Comparison of ENCODE assay signal across 25 cellular contexts in genomic region chr2:144975881-144976280, GRCh38.
"Had no signal": no experiment of that assay in that cellular context is flagged by ENCODE, and none has a peak within 500 bp of the region (broad histone marks: within the 10 kb centered on the region; RNA-seq: fewer than 3 reads in every experiment).

No MANE protein-coding gene starts in this region.

- H3K4me1 ChIP-seq: breast epithelium, gastroesophageal sphincter, heart left ventricle, left lung, stomach, testis had no signal

- H3K36me3 ChIP-seq: breast epithelium, gastroesophageal sphincter, heart left ventricle, left lung, neutrophil, stomach had no signal

- H3K4me3 ChIP-seq: breast epithelium, gastroesophageal sphincter, heart left ventricle, left lung, lung, stomach, testis had no signal

- DNase-seq: activated CD4-positive, alpha-beta memory T cell treated with anti-CD3 and anti-CD28 coated beads, Interleukin-2, amount 10 ng/mL, durations not matched to agents 7 days and 5 days; activated CD4-positive, alpha-beta T cell treated with anti-CD3 and anti-CD28 coated beads, Interleukin-2, amount 10 ng/mL, durations not matched to agents 7 days and 5 days; activated CD4-positive, CD25-positive, alpha-beta regulatory T cell treated with anti-CD3 and anti-CD28 coated beads, Interleukin-2, amount 50 U/mL, for 72 hours; activated naive CD8-positive, alpha-beta T cell treated with anti-CD3 and anti-CD28 coated beads, Interleukin-2, amount 50 U/mL, for 24 hours; activated T-cell treated with anti-CD3 and anti-CD28 coated beads, Interleukin-2, amount 50 U/mL, for 4 hours; effector memory CD4-positive, alpha-beta T cell; heart left ventricle; kidney glomerular epithelial cell; left lung; naive B cell; nephron progenitor cell; retina; SK-N-SH; small intestine; stimulated activated naive B cell treated with anti-CD40 and anti-IgM and Interleukin-4, amounts not matched to agents 10 μg/mL and 1 μg/mL and 100 μg/mL, for 72 hours; stomach; T-helper 17 cell; T1000; testis; trophoblast cell had no signal

- ATAC-seq: activated naive CD8-positive, alpha-beta T cell treated with anti-CD3 and anti-CD28 coated beads, Interleukin-2, amount 50 U/mL, for 24 hours; activated T-cell treated with anti-CD3 and anti-CD28 coated beads, Interleukin-2, amount 50 U/mL, for 4 hours; gastroesophageal sphincter; heart left ventricle; left lung; sciatic nerve; stimulated activated naive B cell treated with anti-CD40 and anti-IgM and Interleukin-4, amounts not matched to agents 10 μg/mL and 1 μg/mL and 100 μg/mL, for 72 hours; T-helper 17 cell had no signal

- H3K4me2 ChIP-seq: SK-N-SH had no signal

- H3K9me3 ChIP-seq: gastroesophageal sphincter, neutrophil, SK-N-SH, stomach, testis had no signal

- H3K27ac ChIP-seq: breast epithelium, gastroesophageal sphincter, heart left ventricle, left lung, neutrophil, stomach, testis had no signal

- H3K27me3 ChIP-seq: breast epithelium, gastroesophageal sphincter, heart left ventricle, left lung, neutrophil, testis had no signal

- H3K9ac ChIP-seq: SK-N-SH had no signal

- H3K9me2 ChIP-seq: SK-N-SH had no signal
